In genomic region chr21:32359719-32360260, GRCh38 we compare ENCODE assay signal across 12 cellular contexts. TPM values are rescaled to one million over a fixed set of nuclear protein-coding genes. Genes with fewer than 3 reads are reported as not detected.
DNase-seq lines count a peak whose midpoint lies in the region; ATAC-seq, FAIRE-seq and TF ChIP-seq lines count a peak whose summit lies in the region.
"Had no signal": no experiment of that assay in that cellular context is flagged by ENCODE, and none has a peak within 500 bp of the region (broad histone marks: within the 10 kb centered on the region; RNA-seq: fewer than 3 reads in every experiment).

No MANE protein-coding gene starts in this region.

- no peak overlapping the region for H3K27ac ChIP-seq in ascending aorta
- H3K27ac ChIP-seq: tibial artery had no signal

- peak; percentile 14 for ATAC-seq in left ventricle myocardium superior
- ATAC-seq in HG02610 (IDR thresholded peaks at IDR 0.05; ENCODE audit: unreplicated experiment), result no peak
- ATAC-seq: activated naive CD4-positive, alpha-beta T cell treated with anti-CD3 and anti-CD28 coated beads, Interleukin-2, amount 50 U/mL, for 72 hours had no signal

- peaks cover 0 to 1% of the 10 kb centered on the region in 2 donors for H3K4me1 ChIP-seq in ascending aorta
- H3K4me1 ChIP-seq: tibial artery had no signal

- POLR2A ChIA-PET in GM10248 (lab: Yijun Ruan, JAX), result interaction anchor here (0.6 kb wide), 1 partner anchor 275 kb away, joined by 3 read pairs; no protein-coding TSS in a partner anchor

- H3K27me3 ChIP-seq in ascending aorta, result no peaks in the 10 kb centered on the region
- H3K27me3 ChIP-seq: tibial artery had no signal

- peaks cover 90 to 100% of the 10 kb centered on the region in 2 donors for H3K36me3 ChIP-seq in ascending aorta

- DNase-seq in AG09309 (ENCODE audit: low read depth), result no peak
- DNase-seq in H54 (ENCODE audit: insufficient read length, low spot score), result peak; percentile 33
- peak; percentile 32 for DNase-seq in SW480 (ENCODE audit: low spot score)
- no peak for DNase-seq in left ventricle myocardium superior
- DNase-seq in effector CD4-positive, alpha-beta T cell, result no peak
- DNase-seq in GM10248 (ENCODE audit: extremely low spot score), result no peak
- DNase-seq in ascending aorta (ENCODE audit: low spot score in 2 of 2), result no peak
- DNase-seq: stimulated activated CD4-positive, alpha-beta T cell treated with anti-CD3 and anti-CD28 coated beads, Interleukin-4, amount 100 ng/mL, for 24 hours; tibial artery had no signal

- no peak for TF ChIP-seq POLR2A in H54 (IDR thresholded peaks at IDR 0.05; ENCODE audit: low read depth, low read length)

- no peak overlapping the region for H3K4me3 ChIP-seq in AG09309 (ENCODE audit: control insufficient read depth, low read depth, low read length)
- H3K4me3 ChIP-seq in ascending aorta, result no peak overlapping the region
- H3K4me3 ChIP-seq: tibial artery had no signal

- CTCF ChIA-PET in GM10248 (lab: Yijun Ruan, JAX), result interaction anchor here (1.2 to 1.4 kb wide), 2 partner anchors 13 to 14 kb away, joined by 3 read pairs; no protein-coding TSS in a partner anchor

- TF ChIP-seq CTCF in AG09309 (IDR thresholded peaks at IDR 0.05; ENCODE audit: control insufficient read depth, insufficient read depth, low read depth, low read length, missing control alignments), result peak; percentile 38
- no peak for TF ChIP-seq CTCF in GM10248 (IDR thresholded peaks at IDR 0.05; ENCODE audit: control extremely low read depth, extremely low read depth, low read depth, missing control alignments)
- no peak for TF ChIP-seq CTCF in ascending aorta (IDR thresholded peaks at IDR 0.05)

- no peak for FAIRE-seq in H54 (lab: Jason Lieb, UNC)
- FAIRE-seq: frontal cortex had no signal

- H3K9me3 ChIP-seq in ascending aorta, result no peaks in the 10 kb centered on the region
- H3K9me3 ChIP-seq: tibial artery had no signal

- intact Hi-C loops in left ventricle myocardium superior (cut with micrococcal nuclease), result no loop called here
- intact Hi-C loops in ascending aorta (cut with DNase I), result no loop called here

RNA-seq across cellular contexts. Expression of gene URB1, which starts 33.0 kb away (rescaled TPM):
- 11.9 TPM for total RNA-seq in left ventricle myocardium superior
- total RNA-seq in ascending aorta, result 35.4 TPM

RNA-seq across cellular contexts. Expression of gene EVA1C, which starts 52.7 kb away (rescaled TPM):
- total RNA-seq in left ventricle myocardium superior (13.6 TPM), ascending aorta (147 TPM)

Comparison
In these comparisons a context has a peak if more than half of its experiments do, and no peak if none do; other contexts are left out.
1. DNase-seq: peak in H54 (single experiment) and SW480 (single experiment); none in AG09309 (single experiment), left ventricle myocardium superior (single experiment), effector CD4-positive, alpha-beta T cell (single experiment), GM10248 (single experiment) and ascending aorta (0 of 2).
2. RNA of gene EVA1C, which starts 52.7 kb away (total RNA-seq): 147 TPM in ascending aorta (single experiment); 13.6 TPM in left ventricle myocardium superior (single experiment); every median in the first group is over 10 times any median in the second.